Comparison of ENCODE assay signal across 19 cellular contexts in the genomic region with DNA sequence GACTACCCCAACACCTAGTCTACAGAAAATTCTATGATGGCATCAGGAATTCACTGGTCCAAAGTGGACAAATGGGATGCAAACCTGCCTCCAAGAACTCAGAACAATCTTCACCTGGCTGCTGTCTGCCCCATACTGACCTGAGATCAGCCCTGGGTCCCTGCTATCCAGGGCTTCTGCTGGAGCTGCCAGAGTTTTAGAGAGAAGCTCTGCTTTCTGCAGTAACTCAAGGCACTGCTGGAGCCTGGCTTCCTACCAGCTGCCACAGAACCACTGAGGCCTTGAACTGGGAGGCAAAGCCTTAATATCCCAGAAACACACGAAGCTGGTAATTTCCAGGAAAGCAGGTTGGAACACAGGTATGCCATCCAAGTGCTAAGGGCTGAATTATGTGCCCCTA. TPM values are rescaled to one million over a fixed set of nuclear protein-coding genes. Genes with fewer than 3 reads are reported as not detected.
DNase-seq lines count a peak whose midpoint lies in the region; ATAC-seq and TF ChIP-seq lines count a peak whose summit lies in the region.
"Had no signal": no experiment of that assay in that cellular context is flagged by ENCODE, and none has a peak within 500 bp of the region (broad histone marks: within the 10 kb centered on the region; RNA-seq: fewer than 3 reads in every experiment).

No MANE protein-coding gene starts in this region.

- no peaks in the 10 kb centered on the region for H3K79me1 ChIP-seq in trophoblast cell (ENCODE audit: low read length)

- H2BK5ac ChIP-seq in trophoblast cell (ENCODE audit: low read depth, low read length, poor library complexity), result no peak overlapping the region

- H3K14ac ChIP-seq in trophoblast cell (ENCODE audit: low read length), result no peak overlapping the region

- H4K12ac ChIP-seq in trophoblast cell (ENCODE audit: low read depth, low read length), result no peak overlapping the region

- TF ChIP-seq CTCF in WTC11 (IDR thresholded peaks at IDR 0.05), result no peak
- TF ChIP-seq CTCF in endodermal cell (conservative IDR thresholded peaks at IDR 0.05), result no peak

- H3K36me3 ChIP-seq in endodermal cell (ENCODE audit: control insufficient read depth, insufficient read depth, low read length) (peaks cover 11% of the 10 kb centered on the region), trophoblast cell (ENCODE audit: control insufficient read depth in 1 of 2, insufficient read depth in 2 of 2, low read length in 2 of 2) (peaks cover 3 to 4% of the 10 kb centered on the region in 2 experiments)
- H3K36me3 ChIP-seq: HAP-1 had no signal

- peak overlapping the region; percentile 47 for H3K4me3 ChIP-seq in endodermal cell (ENCODE audit: low read length)
- no peak overlapping the region for H3K4me3 ChIP-seq in trophoblast cell (ENCODE audit: low read depth, low read length)
- H3K4me3 ChIP-seq: HAP-1 had no signal

- H3K27me3 Mint-ChIP-seq in WTC11 (ENCODE audit: low read depth) (no peaks in the 10 kb centered on the region), endodermal cell (ENCODE audit: insufficient read depth) (no peaks in the 10 kb centered on the region)

- no peak overlapping the region for H3K4me3 Mint-ChIP-seq in WTC11
- H3K4me3 Mint-ChIP-seq in endodermal cell, result peak overlapping the region; percentile 31

- H3K18ac ChIP-seq in trophoblast cell (ENCODE audit: low read length), result no peak overlapping the region

- peaks cover 9% of the 10 kb centered on the region for H3K79me2 ChIP-seq in trophoblast cell (ENCODE audit: control insufficient read depth, insufficient read depth, low read length, poor library complexity)

- H2AK5ac ChIP-seq in trophoblast cell (ENCODE audit: low read length), result no peak overlapping the region

- H4K91ac ChIP-seq in trophoblast cell (ENCODE audit: low read depth, low read length), result no peak overlapping the region

- CTCF ChIA-PET in WTC11 (lab: Charles Lee), result interaction anchor here (0.5 to 2.9 kb wide), 6 partner anchors 8 to 80 kb away, joined by 3 to 13 read pairs (median 3); partner anchors contain the start of gene TMEM170A

- H3K27ac ChIP-seq in endodermal cell (ENCODE audit: low read depth, low read length), result no peak overlapping the region
- H3K27ac ChIP-seq in trophoblast cell (ENCODE audit: low read depth, low read length), result no peak overlapping the region
- H3K27ac ChIP-seq: 22Rv1 had no signal

- H3K36me3 Mint-ChIP-seq in WTC11 (peaks cover 4% of the 10 kb centered on the region), endodermal cell (ENCODE audit: low read depth) (peaks cover 16% of the 10 kb centered on the region)

- no peak overlapping the region for H3K23ac ChIP-seq in trophoblast cell (ENCODE audit: low read length)

- H3K4ac ChIP-seq in trophoblast cell (ENCODE audit: low read depth, low read length), result peak overlapping the region; percentile 17

- H3K4me1 ChIP-seq in endodermal cell (ENCODE audit: control insufficient read depth, insufficient read depth, low read length), result peaks cover 26% of the 10 kb centered on the region
- peaks cover 0 to 2% of the 10 kb centered on the region in 2 experiments for H3K4me1 ChIP-seq in trophoblast cell (ENCODE audit: control insufficient read depth in 1 of 2, insufficient read depth in 2 of 2, low read length in 2 of 2)

- H4K8ac ChIP-seq in trophoblast cell (ENCODE audit: low read depth, low read length), result no peak overlapping the region

- DNase-seq in NCI-H82 (lab: John Stamatoyannopoulos, UW) (peak; percentile 35), NCI-H82 treated with DMSO at 0.1 percent for 48 hours (lab: John Stamatoyannopoulos, UW; ENCODE audit: unreplicated experiment) (no peak), WTC11 (ENCODE audit: low spot score) (no peak), endodermal cell (peak; percentile 45), trophoblast cell (no peak), MV-4-11 (lab: John Stamatoyannopoulos, UW) (no peak), NCI-H2171 treated with DMSO at 0.1 percent for 48 hours (lab: John Stamatoyannopoulos, UW) (no peak)
- DNase-seq: C1 segment of cervical spinal cord, COR-L47, DMS153, NCI-H146, NCI-H2081 treated with DMSO at 0.1 percent for 48 hours, NCI-H345, NCI-H69, PC-3 had no signal

- H2BK12ac ChIP-seq in trophoblast cell (ENCODE audit: low read length), result no peak overlapping the region

- POLR2A ChIA-PET in WTC11 (lab: Charles Lee), result no interaction called here

- H3K9me3 ChIP-seq in endodermal cell (ENCODE audit: control insufficient read depth, low read length) (no peaks in the 10 kb centered on the region), trophoblast cell (ENCODE audit: insufficient read depth, low read depth, low read length) (no peaks in the 10 kb centered on the region)
- H3K9me3 ChIP-seq: HAP-1 had no signal

- H2BK120ac ChIP-seq in trophoblast cell (ENCODE audit: insufficient read depth, low read length, poor library complexity), result no peak overlapping the region

- peaks cover 68% of the 10 kb centered on the region for H3K4me1 Mint-ChIP-seq in WTC11
- peaks cover 73% of the 10 kb centered on the region for H3K4me1 Mint-ChIP-seq in endodermal cell

- H3K27ac Mint-ChIP-seq in WTC11 (peak overlapping the region; percentile 61), endodermal cell (peak overlapping the region; percentile 81)

- no peak overlapping the region for H2AFZ ChIP-seq in trophoblast cell (ENCODE audit: insufficient read depth, low read length, poor library complexity)

- H3K4me2 ChIP-seq in trophoblast cell (ENCODE audit: low read length), result no peak overlapping the region

- no peak overlapping the region for H3K9ac ChIP-seq in endodermal cell (ENCODE audit: extremely low read depth, low read length, poor library complexity, severe bottlenecking)
- no peak overlapping the region for H3K9ac ChIP-seq in trophoblast cell (ENCODE audit: low read length)

- H3K27me3 ChIP-seq in endodermal cell (ENCODE audit: control insufficient read depth, insufficient read depth, low read length, poor library complexity, severe bottlenecking), result no peaks in the 10 kb centered on the region
- no peaks in the 10 kb centered on the region for H3K27me3 ChIP-seq in trophoblast cell (ENCODE audit: insufficient read depth, low read length)

- 89 to 100% methylated on average over 1 of the region's 1 CpG for WGBS in endodermal cell (ENCODE audit: insufficient coverage in 1 of 2, insufficient read length in 1 of 2), 2 experiments
- no CpG with 5 or more reads among the region's 1 CpG for WGBS in trophoblast cell (ENCODE audit: extremely low coverage, insufficient coverage, insufficient read length)

- ATAC-seq in WTC11 (no peak), GM18858 (IDR thresholded peaks at IDR 0.05; ENCODE audit: unreplicated experiment) (no peak)
- ATAC-seq: PC-3 had no signal

- no peaks in the 10 kb centered on the region for H3K9me3 Mint-ChIP-seq in WTC11
- H3K9me3 Mint-ChIP-seq in endodermal cell, result no peaks in the 10 kb centered on the region

TF ChIP-seq in WTC11, 78 proteins besides CTCF, POLR2A, EP300 and RAD21:
- TF ChIP-seq JAZF1 (CRISPR knock-in tag; IDR thresholded peaks at IDR 0.05) (no peak), ZNF317 (CRISPR knock-in tag; IDR thresholded peaks at IDR 0.05; ENCODE audit: borderline replicate concordance, low read depth) (no peak), ERG (CRISPR knock-in tag; IDR thresholded peaks at IDR 0.05) (no peak), ZNF396 (CRISPR knock-in tag; IDR thresholded peaks at IDR 0.05; ENCODE audit: borderline replicate concordance) (no peak)
- TF ChIP-seq, protein P1, sequence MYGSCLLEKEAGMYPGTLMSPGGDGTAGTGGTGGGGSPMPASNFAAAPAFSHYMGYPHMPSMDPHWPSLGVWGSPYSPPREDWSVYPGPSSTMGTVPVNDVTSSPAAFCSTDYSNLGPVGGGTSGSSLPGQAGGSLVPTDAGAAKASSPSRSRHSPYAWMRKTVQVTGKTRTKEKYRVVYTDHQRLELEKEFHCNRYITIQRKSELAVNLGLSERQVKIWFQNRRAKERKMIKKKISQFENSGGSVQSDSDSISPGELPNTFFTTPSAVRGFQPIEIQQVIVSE (CRISPR knock-in tag; IDR thresholded peaks at IDR 0.05; ENCODE audit: borderline replicate concordance), result no peak

RNA-seq across cellular contexts. Expression of gene TMEM170A, which starts 7.5 kb away (rescaled TPM):
- total RNA-seq in WTC11 (2021), result 45.6 to 53.4 TPM (median 52.0 TPM) in 3 replicates
- 10 to 100 TPM; 72.7 to 74.8 TPM for total RNA-seq in endodermal cell
- polyA plus RNA-seq in endodermal cell (2013, experiment 1 of 2), result 36.0 TPM
- 28.7 TPM for polyA plus RNA-seq in endodermal cell (2013, experiment 2 of 2)
- 18.0 and 18.2 TPM in 2 replicates for polyA plus RNA-seq in trophoblast cell (2013)

RNA-seq across cellular contexts. Expression of gene CFDP1, which starts 23.7 kb away (rescaled TPM):
- total RNA-seq in WTC11 (2021) (79.2 to 102 TPM (median 98.0 TPM) in 3 replicates), endodermal cell (100 to 1,000 TPM in 1 of 2 donors, 10 to 100 TPM in 1; 88.7 to 117 TPM)
- 105 TPM for polyA plus RNA-seq in endodermal cell (2013, experiment 1 of 2)
- 101 TPM for polyA plus RNA-seq in endodermal cell (2013, experiment 2 of 2)
- 103 and 111 TPM in 2 replicates for polyA plus RNA-seq in trophoblast cell (2013)

RNA-seq across cellular contexts. Expression of gene CHST6, which starts 38.3 kb away (rescaled TPM):
- 20.2 to 23.2 TPM (median 23.1 TPM) in 3 replicates for total RNA-seq in WTC11 (2021)
- total RNA-seq in endodermal cell, result 10 to 100 TPM; 13.5 to 15.9 TPM
- polyA plus RNA-seq in endodermal cell (2013, experiment 1 of 2), result 6.5 TPM
- 6.6 TPM for polyA plus RNA-seq in endodermal cell (2013, experiment 2 of 2)
- 0.61 and 0.66 TPM in 2 replicates for polyA plus RNA-seq in trophoblast cell (2013)
- total RNA-seq: HT1080 had no signal

Comparison
In these comparisons a context has a peak if more than half of its experiments do, and no peak if none do; other contexts are left out.
1. DNase-seq: peak in NCI-H82 (single experiment) and endodermal cell (single experiment); none in NCI-H82 treated with DMSO at 0.1 percent for 48 hours (single experiment), WTC11 (single experiment), trophoblast cell (0 of 2), MV-4-11 (single experiment) and NCI-H2171 treated with DMSO at 0.1 percent for 48 hours (single experiment).